15 cellular contexts compared by ENCODE assay signal in the genomic region with DNA sequence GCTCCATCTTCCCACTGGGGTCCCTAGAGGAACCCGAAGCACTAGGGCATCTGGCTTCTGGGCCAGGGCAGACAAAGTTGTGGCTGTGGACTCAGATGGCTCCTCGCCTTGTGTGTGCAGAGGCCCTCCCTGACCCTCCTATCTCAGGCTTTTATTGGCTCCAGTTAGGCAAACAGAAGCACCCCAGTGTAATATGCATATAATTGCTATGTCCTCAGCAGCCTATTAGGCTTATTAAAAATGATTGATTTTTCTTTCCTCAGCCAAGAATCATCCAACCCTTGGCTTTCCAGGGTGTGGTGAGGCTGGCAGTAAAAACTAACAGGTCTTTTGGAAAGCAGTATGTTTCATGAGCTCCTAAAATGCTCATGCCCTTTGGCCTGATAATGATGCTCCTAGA.
"Had no signal": no experiment of that assay in that cellular context is flagged by ENCODE, and none has a peak within 500 bp of the region (broad histone marks: within the 10 kb centered on the region; RNA-seq: fewer than 3 reads in every experiment).

No MANE protein-coding gene starts in this region.

- H3K36me3 ChIP-seq: left lung, upper lobe of left lung had no signal

- DNase-seq: activated B cell treated with CpG ODN at 0.5 μM for 24 hours; activated CD4-positive, alpha-beta T cell treated with anti-CD3 and anti-CD28 coated beads, Interleukin-2, amount 10 ng/mL, durations not matched to agents 24 days and 14 days; activated CD8-positive, alpha-beta memory T cell treated with anti-CD3 and anti-CD28 coated beads, Interleukin-2, amount 50 U/mL, for 4 hours; activated CD8-positive, alpha-beta T cell treated with anti-CD3 and anti-CD28 coated beads, Interleukin-2, amount 10 ng/mL, durations not matched to agents 7 days and 5 days; activated gamma-delta T cell; activated T-cell treated with anti-CD3 and anti-CD28 coated beads, Interleukin-2, amount 50 U/mL, for 48 hours; kidney; left lung; naive thymus-derived CD8-positive, alpha-beta T cell; posterior cingulate gyrus; stimulated activated CD4-positive, alpha-beta T cell treated with anti-CD3 and anti-CD28 coated beads, Interleukin-4, amount 100 ng/mL, for 24 hours; stimulated activated naive CD8-positive, alpha-beta T cell treated with anti-CD3 and anti-CD28 coated beads, Interleukin-15, Interleukin-2, amounts not matched to agents 100 U/mL and 50 U/mL, for 24 hours; testis; upper lobe of left lung had no signal

- H3K27ac ChIP-seq: skin epidermis, testis had no signal

- H3K27me3 ChIP-seq: left lung, testis, upper lobe of left lung had no signal

- H3K9me3 ChIP-seq: left lung, testis, upper lobe of left lung had no signal

- H3K4me3 ChIP-seq: left lung, skin epidermis, testis, upper lobe of left lung had no signal

- H3K4me1 ChIP-seq: testis had no signal
